Comparison of ENCODE assay signal across 21 cellular contexts in the genomic region with DNA sequence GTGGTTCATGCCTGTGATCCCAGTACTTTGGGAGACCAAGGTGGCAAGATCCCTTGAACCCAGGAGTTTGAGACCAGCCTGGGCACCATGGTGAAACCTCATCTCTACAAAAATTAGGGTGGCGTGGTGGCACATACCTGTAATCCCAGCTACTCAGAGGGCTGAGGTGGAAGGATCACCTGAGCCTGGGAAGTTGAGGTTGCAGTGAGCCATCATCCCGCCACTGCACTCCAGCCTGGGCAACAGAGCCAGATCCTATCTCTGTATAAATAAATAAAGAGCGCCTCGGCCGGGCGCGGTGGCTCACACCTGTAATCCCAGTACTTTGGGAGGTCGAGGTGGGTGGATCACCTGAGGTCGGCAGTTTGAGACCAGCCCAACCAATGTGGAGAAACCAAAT. TPM values are rescaled to one million over a fixed set of nuclear protein-coding genes. Genes with fewer than 3 reads are reported as not detected.
DNase-seq lines count a peak whose midpoint lies in the region; ATAC-seq, FAIRE-seq and TF ChIP-seq lines count a peak whose summit lies in the region.
"Had no signal": no experiment of that assay in that cellular context is flagged by ENCODE, and none has a peak within 500 bp of the region (broad histone marks: within the 10 kb centered on the region; RNA-seq: fewer than 3 reads in every experiment).

No MANE protein-coding gene starts in this region.

- no peak overlapping the region for H3K4me3 Mint-ChIP-seq in activated naive CD4-positive, alpha-beta T cell treated with anti-CD3 and anti-CD28 coated beads, Interleukin-2, amount 10 ng/mL, durations not matched to agents 7 days and 5 days
- H3K4me3 Mint-ChIP-seq: activated T-cell treated with anti-CD3 and anti-CD28 coated beads, Interleukin-2, amount 50 U/mL, for 24 hours; dendritic cell treated with granulocyte-macrophage colony-stimulating factor and Interleukin-4, amounts not matched to agents 40 ng/mL and 50 ng/mL, for 4 days; naive thymus-derived CD4-positive, alpha-beta T cell had no signal

- FAIRE-seq in pancreas (lab: Jason Lieb, UNC) (no peak), D721Med (lab: Jason Lieb, UNC) (no peak)

- H3K27me3 Mint-ChIP-seq in activated naive CD4-positive, alpha-beta T cell treated with anti-CD3 and anti-CD28 coated beads, Interleukin-2, amount 10 ng/mL, durations not matched to agents 7 days and 5 days: no peaks in the 10 kb centered on the region
- H3K27me3 Mint-ChIP-seq: activated T-cell treated with anti-CD3 and anti-CD28 coated beads, Interleukin-2, amount 50 U/mL, for 24 hours; dendritic cell treated with granulocyte-macrophage colony-stimulating factor and Interleukin-4, amounts not matched to agents 40 ng/mL and 50 ng/mL, for 4 days; naive thymus-derived CD4-positive, alpha-beta T cell had no signal

- no peaks in the 10 kb centered on the region for H3K36me3 ChIP-seq in pancreas
- H3K36me3 ChIP-seq: BE2C had no signal

- H3K27ac ChIP-seq in VCaP (peak overlapping the region; percentile 94), dorsolateral prefrontal cortex (peak overlapping the region; percentile 82 to 100 (median 100)), pancreas (peak overlapping the region; percentile 72 to 83 (median 75)), temporal lobe (ENCODE audit: low read depth, low read length) (peak overlapping the region; percentile 98)
- H3K27ac ChIP-seq: epithelial cell of prostate, HL-60 had no signal

- ATAC-seq in pancreas (no peak), GM18520 (IDR thresholded peaks at IDR 0.05; ENCODE audit: unreplicated experiment) (no peak)
- ATAC-seq: naive thymus-derived CD4-positive, alpha-beta T cell; stimulated activated naive CD8-positive, alpha-beta T cell treated with anti-CD3 and anti-CD28 coated beads, Interleukin-15, Interleukin-2, amounts not matched to agents 100 U/mL and 50 U/mL, for 24 hours had no signal

- intact Hi-C loops in dorsolateral prefrontal cortex (cut with DNase I) (loop anchor here in 1 of 2 donors (1.0 kb wide), 1 partner anchor 28 kb away; the partner anchor contains the start of gene TOB2), pancreas (cut with DNase I) (no loop called here), lower leg skin (cut with DNase I; ENCODE audit: low total_unique reads) (no loop called here)

- H3K4me1 ChIP-seq in pancreas: peaks cover 34 to 43% (median 35%) of the 10 kb centered on the region in 3 donors
- H3K4me1 ChIP-seq: BE2C had no signal

- H3K4me1 Mint-ChIP-seq in activated naive CD4-positive, alpha-beta T cell treated with anti-CD3 and anti-CD28 coated beads, Interleukin-2, amount 10 ng/mL, durations not matched to agents 7 days and 5 days: peaks cover 19% of the 10 kb centered on the region

- H3K4me3 ChIP-seq in dorsolateral prefrontal cortex: peak overlapping the region in 13 of 59 donors; percentile 4 to 45 (median 34)
- H3K4me3 ChIP-seq in pancreas: no peak overlapping the region
- no peak overlapping the region for H3K4me3 ChIP-seq in lower leg skin (ENCODE audit: low read depth, poor library complexity, severe bottlenecking)

- CTCF ChIA-PET in activated naive CD4-positive, alpha-beta T cell treated with anti-CD3 and anti-CD28 coated beads, Interleukin-2, amount 10 ng/mL, durations not matched to agents 7 days and 5 days (lab: Charles Lee): no interaction called here

- H3K9me3 ChIP-seq in pancreas: no peaks in the 10 kb centered on the region
- H3K9me3 ChIP-seq: BE2C had no signal

- H3K27me3 ChIP-seq in dorsolateral prefrontal cortex: no peaks in the 10 kb centered on the region
- no peaks in the 10 kb centered on the region for H3K27me3 ChIP-seq in pancreas
- H3K27me3 ChIP-seq: BE2C had no signal

- TF ChIP-seq CTCF in VCaP (conservative IDR thresholded peaks at IDR 0.05) (no peak), dorsolateral prefrontal cortex (IDR thresholded peaks at IDR 0.05 in 54 of 56, conservative IDR thresholded peaks at IDR 0.05 in 2 of 56; ENCODE audit: low read depth in 1 of 56, partially characterized antibody in 56 of 56) (no peak), pancreas (IDR thresholded peaks at IDR 0.05) (no peak), lower leg skin (IDR thresholded peaks at IDR 0.05) (no peak), D721Med (IDR thresholded peaks at IDR 0.05; ENCODE audit: insufficient read depth, missing control alignments) (no peak)

- H3K27ac Mint-ChIP-seq in activated naive CD4-positive, alpha-beta T cell treated with anti-CD3 and anti-CD28 coated beads, Interleukin-2, amount 10 ng/mL, durations not matched to agents 7 days and 5 days: no peak overlapping the region
- H3K27ac Mint-ChIP-seq: dendritic cell treated with granulocyte-macrophage colony-stimulating factor and Interleukin-4, amounts not matched to agents 40 ng/mL and 50 ng/mL, for 4 days had no signal

- DNase-seq in dorsolateral prefrontal cortex: no peak
- no peak for DNase-seq in pancreas
- DNase-seq in lower leg skin (ENCODE audit: low spot score in 2 of 2): no peak
- no peak for DNase-seq in activated naive CD4-positive, alpha-beta T cell treated with anti-CD3 and anti-CD28 coated beads, Interleukin-2, amount 10 ng/mL, durations not matched to agents 7 days and 5 days
- DNase-seq in D721Med (ENCODE audit: insufficient read length, low spot score): no peak
- DNase-seq: activated CD4-positive, alpha-beta T cell treated with anti-CD3 and anti-CD28 coated beads, Interleukin-2, amount 50 U/mL, for 1 hour; activated naive CD4-positive, alpha-beta T cell treated with anti-CD3 and anti-CD28 coated beads, Interleukin-2, amount 50 U/mL, for 16 hours; activated T-cell treated with anti-CD3 and anti-CD28 coated beads, Interleukin-2, amount 50 U/mL, for 24 hours; BE2C; naive thymus-derived CD4-positive, alpha-beta T cell; NCI-H2029; NCI-H446; RPMI8226; stimulated activated naive CD8-positive, alpha-beta T cell treated with anti-CD3 and anti-CD28 coated beads, Interleukin-15, Interleukin-2, amounts not matched to agents 100 U/mL and 50 U/mL, for 24 hours; SW 1271 had no signal

- no peak for TF ChIP-seq POLR2A in lower leg skin (IDR thresholded peaks at IDR 0.05)

- WGBS in pancreas, 2 donors: 62 to 63% methylated on average over 9 of the region's 9 CpGs
- 90 to 91% methylated on average over 9 of the region's 9 CpGs for WGBS in lower leg skin, 2 donors

- H3K9me3 Mint-ChIP-seq in activated naive CD4-positive, alpha-beta T cell treated with anti-CD3 and anti-CD28 coated beads, Interleukin-2, amount 10 ng/mL, durations not matched to agents 7 days and 5 days: no peaks in the 10 kb centered on the region
- H3K9me3 Mint-ChIP-seq: activated T-cell treated with anti-CD3 and anti-CD28 coated beads, Interleukin-2, amount 50 U/mL, for 24 hours; dendritic cell treated with granulocyte-macrophage colony-stimulating factor and Interleukin-4, amounts not matched to agents 40 ng/mL and 50 ng/mL, for 4 days; naive thymus-derived CD4-positive, alpha-beta T cell had no signal

- H3K36me3 Mint-ChIP-seq in activated naive CD4-positive, alpha-beta T cell treated with anti-CD3 and anti-CD28 coated beads, Interleukin-2, amount 10 ng/mL, durations not matched to agents 7 days and 5 days: peaks cover 7% of the 10 kb centered on the region

RNA-seq across cellular contexts. Expression of gene TOB2, which starts 27.9 kb away (rescaled TPM):
- 100 to 1,000 TPM in 4 of 120 experiments, 10 to 100 TPM in 116; 33.6 to 113 (median 52.3) TPM for total RNA-seq in dorsolateral prefrontal cortex
- 10 to 100 TPM; 11.0 to 30.5 (median 19.9) TPM for total RNA-seq in pancreas
- 10 to 100 TPM; 12.6 to 15.9 TPM for polyA plus RNA-seq in pancreas
- 12.5 TPM for total RNA-seq in temporal lobe
- total RNA-seq in lower leg skin: 10 to 100 TPM; 31.5 to 45.9 (median 37.9) TPM

RNA-seq across cellular contexts. Expression of gene TEF, which starts 37.0 kb away (rescaled TPM):
- total RNA-seq in dorsolateral prefrontal cortex (100 to 1,000 TPM in 77 of 120 experiments, 10 to 100 TPM in 43; 47.8 to 173 (median 111) TPM), pancreas (10 to 100 TPM in 5 of 6 donors, 1 to 10 TPM in 1; 8.3 to 19.6 (median 17.6) TPM), temporal lobe (6.1 TPM), lower leg skin (10 to 100 TPM; 27.3 to 56.1 (median 42.8) TPM)
- 10 to 100 TPM in 1 of 2 donors, 1 to 10 TPM in 1; 8.8 to 18.7 TPM for polyA plus RNA-seq in pancreas

RNA-seq across cellular contexts. Expression of gene PHF5A, which starts 49.8 kb away (rescaled TPM):
- total RNA-seq in dorsolateral prefrontal cortex (10 to 100 TPM; 10.3 to 36.8 (median 22.3) TPM), pancreas (10 to 100 TPM in 5 of 6 donors, 1 to 10 TPM in 1; 8.8 to 18.6 (median 16.2) TPM), temporal lobe (25.6 TPM), lower leg skin (10 to 100 TPM; 44.1 to 51.9 (median 45.4) TPM)
- 10 to 100 TPM; 22.1 to 29.7 TPM for polyA plus RNA-seq in pancreas

RNA-seq across cellular contexts. Expression of gene ACO2, which starts 50.2 kb away (rescaled TPM):
- total RNA-seq in dorsolateral prefrontal cortex (100 to 1,000 TPM; 173 to 339 (median 261) TPM), pancreas (10 to 100 TPM; 34.2 to 53.1 (median 40.8) TPM), temporal lobe (72.5 TPM), lower leg skin (100 to 1,000 TPM in 1 of 4 donors, 10 to 100 TPM in 3; 64.0 to 103 (median 83.1) TPM)
- 10 to 100 TPM; 19.2 to 33.2 TPM for polyA plus RNA-seq in pancreas
